Comparison of ENCODE assay signal across 1 cellular context in the genomic region with DNA sequence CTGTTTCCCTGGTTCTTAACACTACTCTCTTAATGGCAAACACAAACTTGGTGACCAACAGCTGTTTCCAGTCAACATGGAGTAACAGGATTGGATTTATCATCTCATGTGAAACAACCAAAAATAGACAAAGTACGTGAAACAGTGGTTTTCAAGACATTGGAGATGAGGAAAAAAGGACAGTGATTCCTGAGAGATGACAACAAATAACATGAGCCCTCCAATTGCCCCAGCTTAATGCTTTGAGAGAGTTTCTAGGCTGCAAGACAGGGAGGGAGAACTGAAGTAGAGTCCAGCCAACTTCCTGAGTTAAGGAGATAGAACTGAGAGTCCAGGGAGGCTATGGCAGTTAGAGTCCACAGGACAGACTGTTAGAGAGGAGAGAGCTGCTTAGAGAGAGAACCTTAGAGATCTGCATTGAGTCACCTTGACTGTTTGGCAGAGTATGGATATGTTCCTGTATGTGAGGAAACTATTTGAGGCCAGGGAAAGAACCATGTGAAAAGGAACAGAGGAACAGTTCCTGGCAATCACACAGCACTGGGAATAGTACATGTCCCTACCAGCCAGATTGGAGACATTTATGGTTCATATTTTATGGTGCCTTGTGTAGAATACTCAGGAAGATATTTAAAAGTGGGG.
TF ChIP-seq lines count a peak whose summit lies in the region.

No MANE protein-coding gene starts in this region.

TF ChIP-seq in IMR-90, 13 proteins besides CTCF, POLR2A, EP300 and RAD21 (continued from another document):
- TF ChIP-seq, protein P1, sequence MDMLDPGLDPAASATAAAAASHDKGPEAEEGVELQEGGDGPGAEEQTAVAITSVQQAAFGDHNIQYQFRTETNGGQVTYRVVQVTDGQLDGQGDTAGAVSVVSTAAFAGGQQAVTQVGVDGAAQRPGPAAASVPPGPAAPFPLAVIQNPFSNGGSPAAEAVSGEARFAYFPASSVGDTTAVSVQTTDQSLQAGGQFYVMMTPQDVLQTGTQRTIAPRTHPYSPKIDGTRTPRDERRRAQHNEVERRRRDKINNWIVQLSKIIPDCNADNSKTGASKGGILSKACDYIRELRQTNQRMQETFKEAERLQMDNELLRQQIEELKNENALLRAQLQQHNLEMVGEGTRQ (IDR thresholded peaks at IDR 0.05; ENCODE audit: low read depth, low read length) = no peak
